ENCODE assay signal across 30 cellular contexts in genomic region chr18:61950371-61950770, GRCh38. TPM values are rescaled to one million over a fixed set of nuclear protein-coding genes. Genes with fewer than 3 reads are reported as not detected.
DNase-seq lines count a peak whose midpoint lies in the region; ATAC-seq, FAIRE-seq and TF ChIP-seq lines count a peak whose summit lies in the region.
"Had no signal": no experiment of that assay in that cellular context is flagged by ENCODE, and none has a peak within 500 bp of the region (broad histone marks: within the 10 kb centered on the region; RNA-seq: fewer than 3 reads in every experiment).

No MANE protein-coding gene starts in this region.

- H2AK5ac ChIP-seq in mesendoderm (ENCODE audit: low read length), result no peak overlapping the region

- no peak for TF ChIP-seq EP300 in Ishikawa (IDR thresholded peaks at IDR 0.05; ENCODE audit: borderline replicate concordance)

- no peak for FAIRE-seq in astrocyte (lab: Jason Lieb, UNC)
- FAIRE-seq: endometrium, G401.6 had no signal

- H2BK15ac ChIP-seq in mesendoderm (replicated peaks; ENCODE audit: low read depth), result no peak overlapping the region

- H3K4ac ChIP-seq in mesendoderm (ENCODE audit: low read depth, low read length), result no peak overlapping the region

- peak overlapping the region; percentile 49 for H3K9ac ChIP-seq in astrocyte (ENCODE audit: low read length)
- H3K9ac ChIP-seq in mesendoderm (ENCODE audit: low read length), result no peak overlapping the region

- peak overlapping the region; percentile 2 for H3K4me3 ChIP-seq in astrocyte (ENCODE audit: insufficient read depth, low read depth, low read length)
- H3K4me3 ChIP-seq in osteoblast (ENCODE audit: insufficient read depth, low read length), result peak overlapping the region; percentile 4
- H3K4me3 ChIP-seq in mesendoderm (ENCODE audit: low read length), result no peak overlapping the region
- H3K4me3 ChIP-seq: cardiac muscle cell, mucosa of descending colon had no signal

- no peaks in the 10 kb centered on the region for H3K27me3 Mint-ChIP-seq in astrocyte (ENCODE audit: low read depth, unreplicated experiment)

- H3K9me3 ChIP-seq in astrocyte (ENCODE audit: insufficient read depth, low read depth, low read length) (no peaks in the 10 kb centered on the region), osteoblast (ENCODE audit: low read depth, low read length) (no peaks in the 10 kb centered on the region)
- H3K9me3 ChIP-seq: BE2C, mucosa of descending colon had no signal

- no peaks in the 10 kb centered on the region for H3K9me3 Mint-ChIP-seq in astrocyte (ENCODE audit: unreplicated experiment)
- H3K9me3 Mint-ChIP-seq: neural crest cell, T-cell had no signal

- H3K27ac ChIP-seq in astrocyte (ENCODE audit: low read depth, low read length) (peak overlapping the region; percentile 72), epithelial cell of prostate (peak overlapping the region; percentile 86), osteoblast (ENCODE audit: low read depth, low read length) (peak overlapping the region; percentile 54), mesendoderm (ENCODE audit: low read depth, low read length) (no peak overlapping the region)
- H3K27ac ChIP-seq: cardiac muscle cell, HL-60 had no signal

- H3K79me1 ChIP-seq in mesendoderm (ENCODE audit: low read length), result no peaks in the 10 kb centered on the region

- ATAC-seq in HG02981 (IDR thresholded peaks at IDR 0.05; ENCODE audit: unreplicated experiment) (no peak), GM18498 (IDR thresholded peaks at IDR 0.05; ENCODE audit: unreplicated experiment) (no peak), HG03521 (IDR thresholded peaks at IDR 0.05; ENCODE audit: unreplicated experiment) (no peak)
- ATAC-seq: HCT116; mucosa of descending colon; sciatic nerve; stimulated activated naive B cell treated with anti-CD40 and anti-IgM and Interleukin-4, amounts not matched to agents 10 μg/mL and 1 μg/mL and 100 μg/mL, for 72 hours; T-cell had no signal

- no peak overlapping the region for H4K5ac ChIP-seq in mesendoderm (ENCODE audit: low read length)

- H3K4me1 ChIP-seq in astrocyte (ENCODE audit: insufficient read depth, low read length), result peaks cover 50% of the 10 kb centered on the region
- H3K4me1 ChIP-seq in osteoblast (ENCODE audit: insufficient read depth, low read length), result peaks cover 34% of the 10 kb centered on the region
- H3K4me1 ChIP-seq in mesendoderm (ENCODE audit: control insufficient read depth, low read depth, low read length), result peaks cover 1% of the 10 kb centered on the region
- H3K4me1 ChIP-seq: BE2C had no signal

- no CpG with 5 or more reads among the region's 3 CpGs for WGBS in mesendoderm (ENCODE audit: extremely low coverage, insufficient coverage, low lambda C conversion rate)

- H3K23ac ChIP-seq in mesendoderm (ENCODE audit: low read length), result no peak overlapping the region

- H3K4me2 ChIP-seq in astrocyte (ENCODE audit: low read length), result peak overlapping the region; percentile 72
- H3K4me2 ChIP-seq in osteoblast (ENCODE audit: insufficient read depth, low read length), result peak overlapping the region; percentile 51
- no peak overlapping the region for H3K4me2 ChIP-seq in mesendoderm (ENCODE audit: low read length)

- peak overlapping the region; percentile 100 for H3K27ac Mint-ChIP-seq in astrocyte (ENCODE audit: unreplicated experiment)
- H3K27ac Mint-ChIP-seq: dendritic cell treated with granulocyte-macrophage colony-stimulating factor and Interleukin-4, amounts not matched to agents 40 ng/mL and 50 ng/mL, for 4 days; progenitor cell of endocrine pancreas; stimulated activated naive B cell treated with anti-CD40 and anti-IgM and Interleukin-4, amounts not matched to agents 10 μg/mL and 1 μg/mL and 100 μg/mL, for 72 hours; T-cell had no signal

- H3K18ac ChIP-seq in mesendoderm (ENCODE audit: low read length), result no peak overlapping the region

- DNase-seq in astrocyte (ENCODE audit: low read depth) (no peak), epithelial cell of prostate (ENCODE audit: low read depth, low spot score) (no peak), osteoblast (ENCODE audit: insufficient read length, low spot score, missing footprints) (no peak), mesendoderm (no peak)
- DNase-seq: ACHN; activated CD4-positive, alpha-beta T cell treated with anti-CD3 and anti-CD28 coated beads, Interleukin-2, amount 50 U/mL, for 4 hours; activated CD4-positive, CD25-positive, alpha-beta regulatory T cell; activated CD8-positive, alpha-beta memory T cell treated with anti-CD3 and anti-CD28 coated beads, Interleukin-2, amount 50 U/mL, for 48 hours; activated naive CD4-positive, alpha-beta T cell treated with anti-CD3 and anti-CD28 coated beads, Interleukin-2, amount 50 U/mL, for 16 hours; amygdala; BE2C; Karpas-422; mucosa of descending colon; NCI-H524; SHP77 treated with DMSO at 0.1 percent for 48 hours; stimulated activated naive B cell treated with anti-CD40 and anti-IgM and Interleukin-4, amounts not matched to agents 10 μg/mL and 1 μg/mL and 100 μg/mL, for 72 hours; T-cell had no signal

- peak overlapping the region; percentile 43 for H2AFZ ChIP-seq in astrocyte (ENCODE audit: low read depth, low read length)
- H2AFZ ChIP-seq in osteoblast (ENCODE audit: low read length), result no peak overlapping the region

- H2BK120ac ChIP-seq in mesendoderm (ENCODE audit: low read depth, low read length), result no peak overlapping the region

- no peak for TF ChIP-seq CTCF in astrocyte (IDR thresholded peaks at IDR 0.05; ENCODE audit: insufficient read depth, low read depth, low read length)
- TF ChIP-seq CTCF in osteoblast (IDR thresholded peaks at IDR 0.05; ENCODE audit: extremely low read depth, low read depth, low read length), result no peak

- H3K36me3 ChIP-seq in astrocyte (ENCODE audit: insufficient read depth, low read length) (no peaks in the 10 kb centered on the region), osteoblast (ENCODE audit: insufficient read depth, low read length) (no peaks in the 10 kb centered on the region), mesendoderm (ENCODE audit: control insufficient read depth, insufficient read depth, low read length) (no peaks in the 10 kb centered on the region)
- H3K36me3 ChIP-seq: BE2C, cardiac muscle cell had no signal

- H3K36me3 Mint-ChIP-seq in astrocyte (ENCODE audit: low read depth, unreplicated experiment), result no peaks in the 10 kb centered on the region
- H3K36me3 Mint-ChIP-seq: stimulated activated naive B cell treated with anti-CD40 and anti-IgM and Interleukin-4, amounts not matched to agents 10 μg/mL and 1 μg/mL and 100 μg/mL, for 72 hours; T-cell had no signal

- H2BK5ac ChIP-seq in mesendoderm (ENCODE audit: low read length), result no peak overlapping the region

- H3K27me3 ChIP-seq in astrocyte (ENCODE audit: insufficient read depth, low read length), result no peaks in the 10 kb centered on the region
- no peaks in the 10 kb centered on the region for H3K27me3 ChIP-seq in osteoblast (ENCODE audit: insufficient read depth, low read length)
- no peaks in the 10 kb centered on the region for H3K27me3 ChIP-seq in mesendoderm (ENCODE audit: insufficient read depth, low read length, poor library complexity)
- H3K27me3 ChIP-seq: BE2C, cardiac muscle cell had no signal

- H4K8ac ChIP-seq in mesendoderm (ENCODE audit: low read depth, low read length), result no peak overlapping the region

- H3K79me2 ChIP-seq in astrocyte (ENCODE audit: insufficient read depth, low read length), result no peaks in the 10 kb centered on the region
- no peaks in the 10 kb centered on the region for H3K79me2 ChIP-seq in osteoblast (ENCODE audit: insufficient read depth, low read length)
- H3K79me2 ChIP-seq in mesendoderm (ENCODE audit: control insufficient read depth, insufficient read depth, low read length), result no peaks in the 10 kb centered on the region

- peaks cover 84% of the 10 kb centered on the region for H3K4me1 Mint-ChIP-seq in astrocyte (ENCODE audit: low read depth, unreplicated experiment)

- no peak overlapping the region for H3K56ac ChIP-seq in mesendoderm (ENCODE audit: low read length)

- no peak overlapping the region for H3K4me3 Mint-ChIP-seq in astrocyte (ENCODE audit: unreplicated experiment)
- H3K4me3 Mint-ChIP-seq: dendritic cell treated with granulocyte-macrophage colony-stimulating factor and Interleukin-4, amounts not matched to agents 40 ng/mL and 50 ng/mL, for 4 days; neural crest cell; stimulated activated naive B cell treated with anti-CD40 and anti-IgM and Interleukin-4, amounts not matched to agents 10 μg/mL and 1 μg/mL and 100 μg/mL, for 72 hours; T-cell had no signal

- H4K20me1 ChIP-seq in astrocyte (ENCODE audit: insufficient read depth, low read length) (no peaks in the 10 kb centered on the region), osteoblast (ENCODE audit: insufficient read depth, low read length) (no peaks in the 10 kb centered on the region)

- TF ChIP-seq RAD21 in Ishikawa (IDR thresholded peaks at IDR 0.05; ENCODE audit: low read depth), result no peak

TF ChIP-seq in Ishikawa, 13 proteins besides CTCF, POLR2A, EP300 and RAD21 (continues in another document):
- no peak for TF ChIP-seq FOXM1 (IDR thresholded peaks at IDR 0.05; ENCODE audit: borderline replicate concordance, low read depth)
- TF ChIP-seq NFIC (IDR thresholded peaks at IDR 0.05), result 0 out of 2 replicates have a peak, but pooled peaks have one; percentile 17
- TF ChIP-seq CREB1 (IDR thresholded peaks at IDR 0.05; ENCODE audit: low read depth), result no peak
- TF ChIP-seq CEBPB (IDR thresholded peaks at IDR 0.05), result no peak
- TF ChIP-seq YY1 (IDR thresholded peaks at IDR 0.05; ENCODE audit: low read depth), result no peak
- TF ChIP-seq EGR1 (IDR thresholded peaks at IDR 0.05), result no peak
- TF ChIP-seq, protein P1, sequence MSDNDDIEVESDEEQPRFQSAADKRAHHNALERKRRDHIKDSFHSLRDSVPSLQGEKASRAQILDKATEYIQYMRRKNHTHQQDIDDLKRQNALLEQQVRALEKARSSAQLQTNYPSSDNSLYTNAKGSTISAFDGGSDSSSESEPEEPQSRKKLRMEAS (IDR thresholded peaks at IDR 0.05), result no peak
- TF ChIP-seq, protein P2, sequence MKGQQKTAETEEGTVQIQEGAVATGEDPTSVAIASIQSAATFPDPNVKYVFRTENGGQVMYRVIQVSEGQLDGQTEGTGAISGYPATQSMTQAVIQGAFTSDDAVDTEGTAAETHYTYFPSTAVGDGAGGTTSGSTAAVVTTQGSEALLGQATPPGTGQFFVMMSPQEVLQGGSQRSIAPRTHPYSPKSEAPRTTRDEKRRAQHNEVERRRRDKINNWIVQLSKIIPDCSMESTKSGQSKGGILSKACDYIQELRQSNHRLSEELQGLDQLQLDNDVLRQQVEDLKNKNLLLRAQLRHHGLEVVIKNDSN (IDR thresholded peaks at IDR 0.05), result no peak

RNA-seq across cellular contexts. Expression of gene RNF152, which starts 57.6 kb away (rescaled TPM):
- 68.7 and 73.9 TPM in 2 replicates for total RNA-seq in astrocyte
- 3.3 and 5.0 TPM in 2 replicates for total RNA-seq in osteoblast
- 1.2 TPM for polyA plus RNA-seq in mesendoderm (2013, experiment 1 of 2)
- polyA plus RNA-seq in mesendoderm (2013, experiment 2 of 2), result 0.83 TPM

Comparison
In these comparisons a context has a peak if more than half of its experiments do, and no peak if none do; other contexts are left out.
1. RNA of gene RNF152, which starts 57.6 kb away (total RNA-seq): 68.7 to 73.9 TPM in astrocyte; 3.3 to 5.0 TPM in osteoblast; every median in the first group is over 10 times any median in the second.